In the genomic region with DNA sequence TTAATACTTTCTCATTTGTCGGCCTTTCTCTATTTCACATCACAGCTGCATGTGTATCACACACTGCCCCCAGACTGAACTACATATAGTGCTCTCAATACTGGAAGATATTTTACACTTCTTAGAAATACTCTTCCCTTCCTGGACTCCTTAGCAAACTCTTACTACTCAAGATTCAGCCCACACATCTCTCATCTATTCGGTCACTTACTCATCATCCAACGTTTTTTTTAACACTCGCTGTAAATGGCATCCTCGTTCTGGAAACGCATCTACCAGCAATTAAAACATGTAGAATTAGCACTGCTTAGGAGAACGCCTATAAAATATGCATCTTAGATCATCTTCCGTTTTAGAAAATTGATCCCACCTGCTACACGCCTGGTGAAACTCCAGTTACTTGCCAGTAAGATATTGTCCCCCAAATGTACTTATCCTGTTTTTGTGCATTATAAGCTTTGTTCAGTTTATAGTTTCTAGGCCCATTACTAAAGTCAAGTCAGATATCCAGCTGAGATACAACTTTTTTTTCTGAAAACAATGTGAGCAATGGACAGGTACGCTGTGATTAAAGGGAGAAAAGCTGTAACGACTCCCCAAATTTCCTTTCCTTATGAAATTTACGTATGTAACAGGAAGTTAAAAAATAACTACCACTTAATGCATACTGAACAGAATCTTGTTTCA, we compare ENCODE assay signal across 8 cellular contexts. TPM values are rescaled to one million over a fixed set of nuclear protein-coding genes. Genes with fewer than 3 reads are reported as not detected.
DNase-seq lines count a peak whose midpoint lies in the region; ATAC-seq, FAIRE-seq and TF ChIP-seq lines count a peak whose summit lies in the region.

No MANE protein-coding gene starts in this region.

- H3K4me3 Mint-ChIP-seq in activated T-cell treated with anti-CD3 and anti-CD28 coated beads, Interleukin-2, amount 50 U/mL, for 72 hours = peak overlapping the region; percentile 88 to 99
- H3K4me3 Mint-ChIP-seq in activated T-helper 1 cell treated with anti-CD3 and anti-CD28 coated beads, Interleukin-12 subunit alpha, Interleukin-12 subunit beta, Interleukin-2, Interleukin-4 antibody, amounts not matched to agents 30 ng/mL and 10 ng/mL and 1 ng/mL, durations not matched to agents 14 hours and 24 hours and 36 hours = peak overlapping the region; percentile 94

- BruUV-seq in HepG2 (replicated peaks; lab: Mats Ljungman, UMichigan) = no TSS peak

- peak overlapping the region; percentile 99 for H3K27ac Mint-ChIP-seq in activated T-cell treated with anti-CD3 and anti-CD28 coated beads, Interleukin-2, amount 50 U/mL, for 72 hours
- peak overlapping the region; percentile 91 for H3K27ac Mint-ChIP-seq in activated T-helper 1 cell treated with anti-CD3 and anti-CD28 coated beads, Interleukin-12 subunit alpha, Interleukin-12 subunit beta, Interleukin-2, Interleukin-4 antibody, amounts not matched to agents 30 ng/mL and 10 ng/mL and 1 ng/mL, durations not matched to agents 14 hours and 24 hours and 36 hours

- H3K9me3 ChIP-seq in HepG2 (ENCODE audit: low read length) (no peaks in the 10 kb centered on the region), tibial nerve (no peaks in the 10 kb centered on the region)

- TF ChIP-seq RAD21 in HepG2 (CRISPR knock-in tag; IDR thresholded peaks at IDR 0.05) = no peak

- no peaks in the 10 kb centered on the region for H3K27me3 Mint-ChIP-seq in activated T-cell treated with anti-CD3 and anti-CD28 coated beads, Interleukin-2, amount 50 U/mL, for 72 hours (ENCODE audit: low read depth)
- H3K27me3 Mint-ChIP-seq in activated T-helper 1 cell treated with anti-CD3 and anti-CD28 coated beads, Interleukin-12 subunit alpha, Interleukin-12 subunit beta, Interleukin-2, Interleukin-4 antibody, amounts not matched to agents 30 ng/mL and 10 ng/mL and 1 ng/mL, durations not matched to agents 14 hours and 24 hours and 36 hours (ENCODE audit: insufficient read depth) = peaks cover 2% of the 10 kb centered on the region

- peaks cover 2 to 10% of the 10 kb centered on the region in 2 experiments; a peak in 3 of 5 replicates for H3K36me3 ChIP-seq in HepG2 (replicated peaks in 1 of 2; ENCODE audit: control insufficient read depth in 1 of 2, insufficient read depth in 2 of 2, low read length in 2 of 2)
- no peaks in the 10 kb centered on the region for H3K36me3 ChIP-seq in tibial nerve

- intact Hi-C loops in activated T-helper 1 cell treated with anti-CD3 and anti-CD28 coated beads, Interleukin-12 subunit alpha, Interleukin-12 subunit beta, Interleukin-2, Interleukin-4 antibody, amounts not matched to agents 30 ng/mL and 10 ng/mL and 1 ng/mL, durations not matched to agents 14 hours and 24 hours and 36 hours (cut with micrococcal nuclease) = loop anchor here (2.0 to 10.0 kb wide), 3 partner anchors 76 to 798 kb away; partner anchors contain the start of genes ACSL1 and CYP4V2
- intact Hi-C loops in HepG2 (cut with micrococcal nuclease; ENCODE audit: unreplicated experiment) (loop anchor here (5.0 kb wide), 1 partner anchor 192 kb away; the partner anchor contains the start of gene CFAP97), sciatic nerve (cut with DNase I) (no loop called here)

- peaks cover 2% of the 10 kb centered on the region for H3K79me2 ChIP-seq in HepG2 (ENCODE audit: insufficient read depth, low read length)

- peaks cover 43% of the 10 kb centered on the region for H3K4me1 ChIP-seq in HepG2 (ENCODE audit: insufficient read depth, low read length)
- peaks cover 0 to 41% (median 7%) of the 10 kb centered on the region in 4 donors for H3K4me1 ChIP-seq in tibial nerve

- H3K4me1 Mint-ChIP-seq in activated T-cell treated with anti-CD3 and anti-CD28 coated beads, Interleukin-2, amount 50 U/mL, for 72 hours (ENCODE audit: low read depth) = peaks cover 35% of the 10 kb centered on the region
- peaks cover 59% of the 10 kb centered on the region for H3K4me1 Mint-ChIP-seq in activated T-helper 1 cell treated with anti-CD3 and anti-CD28 coated beads, Interleukin-12 subunit alpha, Interleukin-12 subunit beta, Interleukin-2, Interleukin-4 antibody, amounts not matched to agents 30 ng/mL and 10 ng/mL and 1 ng/mL, durations not matched to agents 14 hours and 24 hours and 36 hours (ENCODE audit: low read depth)

- H3K4me2 ChIP-seq in HepG2 (ENCODE audit: low read depth, low read length) = peak overlapping the region; percentile 81

- H3K27ac ChIP-seq in HepG2 (ENCODE audit: extremely low read length, insufficient read depth, low read length) (peak overlapping the region; percentile 95), tibial nerve (peak overlapping the region; percentile 97 to 100 (median 100))

- H3K9me3 Mint-ChIP-seq in activated T-cell treated with anti-CD3 and anti-CD28 coated beads, Interleukin-2, amount 50 U/mL, for 72 hours = no peaks in the 10 kb centered on the region
- H3K9me3 Mint-ChIP-seq in activated T-helper 1 cell treated with anti-CD3 and anti-CD28 coated beads, Interleukin-12 subunit alpha, Interleukin-12 subunit beta, Interleukin-2, Interleukin-4 antibody, amounts not matched to agents 30 ng/mL and 10 ng/mL and 1 ng/mL, durations not matched to agents 14 hours and 24 hours and 36 hours = no peaks in the 10 kb centered on the region

- H4K20me1 ChIP-seq in HepG2 (ENCODE audit: insufficient read depth, low read length) = no peaks in the 10 kb centered on the region; the same call in 1 of the 2 replicates

- TF ChIP-seq CTCF in HepG2 (CRISPR knock-in tag; IDR thresholded peaks at IDR 0.05) (no peak), tibial nerve (IDR thresholded peaks at IDR 0.05) (no peak)

- in situ Hi-C loops in HepG2 (cut with HindIII; ENCODE audit: extremely low pct_ligation_motif_present, low pct_unique_long_range_greater_than_20kb) = no loop called here

- no peak for TF ChIP-seq EP300 in HepG2 (IDR thresholded peaks at IDR 0.05; ENCODE audit: low read depth in 2 of 2, low read length in 2 of 2)
- TF ChIP-seq EP300 in HepG2 (CRISPR knock-in tag; IDR thresholded peaks at IDR 0.05; ENCODE audit: borderline replicate concordance) = no peak
- no peak for TF ChIP-seq EP300 in tibial nerve (IDR thresholded peaks at IDR 0.05)

- no peak for FAIRE-seq in HepG2 (lab: Jason Lieb, UNC)

- peak; percentile 13 to 35 for ATAC-seq in activated T-cell treated with anti-CD3 and anti-CD28 coated beads, Interleukin-2, amount 50 U/mL, for 72 hours (replicated peaks in 1 of 2)
- ATAC-seq in HepG2 (no peak), sciatic nerve (no peak)

- H3K9ac ChIP-seq in HepG2 (ENCODE audit: insufficient read depth, low read depth, low read length) = peak overlapping the region; percentile 77; the same call in 1 of the 2 replicates

- DNase-seq in activated T-cell treated with anti-CD3 and anti-CD28 coated beads, Interleukin-2, amount 50 U/mL, for 72 hours = peak in 1 of 2 donors; percentile 11
- DNase-seq in activated T-cell treated with anti-CD3 and anti-CD28 coated beads, Interleukin-2, amount 50 U/mL, for 48 hours = no peak
- no peak for DNase-seq in activated T-helper 1 cell treated with anti-CD3 and anti-CD28 coated beads, Interleukin-12 subunit alpha, Interleukin-12 subunit beta, Interleukin-2, Interleukin-4 antibody, amounts not matched to agents 30 ng/mL and 10 ng/mL and 1 ng/mL, durations not matched to agents 14 hours and 24 hours and 36 hours (ENCODE audit: low spot score)
- DNase-seq in HepG2 (ENCODE audit: low spot score) (no peak), tibial nerve (ENCODE audit: low spot score in 2 of 2) (no peak), COLO668 (lab: John Stamatoyannopoulos, UW; ENCODE audit: unreplicated experiment) (no peak), sciatic nerve (ENCODE audit: low spot score) (no peak), DMS153 treated with DMSO at 0.1 percent for 48 hours (lab: John Stamatoyannopoulos, UW; ENCODE audit: unreplicated experiment) (no peak)

- 94% methylated on average over 12 of the region's 12 CpGs for WGBS in HepG2 (ENCODE audit: low lambda C conversion rate)
- 40 to 43% methylated on average over 12 of the region's 12 CpGs for WGBS in tibial nerve, 2 donors

- TF ChIP-seq POLR2A in HepG2 (IDR thresholded peaks at IDR 0.05; ENCODE audit: insufficient read depth in 1 of 2, low read depth in 2 of 2, low read length in 2 of 2) (no peak), tibial nerve (IDR thresholded peaks at IDR 0.05) (no peak)

- POLR2A ChIA-PET in HepG2 (lab: Yijun Ruan, JAX) = no interaction called here

- peak overlapping the region in 2 of 3 experiments; percentile 52 to 71; a peak in 2 of 6 replicates for H3K4me3 ChIP-seq in HepG2 (replicated peaks in 1 of 3; ENCODE audit: insufficient read depth in 1 of 3, low read depth in 2 of 3, low read length in 3 of 3)
- H3K4me3 ChIP-seq in tibial nerve = peak overlapping the region; percentile 87 to 98 (median 96)

- H3K27me3 ChIP-seq in HepG2 (ENCODE audit: control insufficient read depth in 1 of 2, insufficient read depth in 2 of 2, low read length in 2 of 2) (no peaks in the 10 kb centered on the region), tibial nerve (no peaks in the 10 kb centered on the region)

- CTCF ChIA-PET in HepG2 (lab: Yijun Ruan, JAX; ENCODE audit: low intra/inter-chr PET ratio, low total read pairs) = no interaction called here

- no peak overlapping the region for H2AFZ ChIP-seq in HepG2 (ENCODE audit: low read length)

- H3K36me3 Mint-ChIP-seq in activated T-cell treated with anti-CD3 and anti-CD28 coated beads, Interleukin-2, amount 50 U/mL, for 72 hours (ENCODE audit: insufficient read depth in 2 of 2) = peaks cover 2 to 3% of the 10 kb centered on the region in 2 donors
- peaks cover 25% of the 10 kb centered on the region for H3K36me3 Mint-ChIP-seq in activated T-helper 1 cell treated with anti-CD3 and anti-CD28 coated beads, Interleukin-12 subunit alpha, Interleukin-12 subunit beta, Interleukin-2, Interleukin-4 antibody, amounts not matched to agents 30 ng/mL and 10 ng/mL and 1 ng/mL, durations not matched to agents 14 hours and 24 hours and 36 hours (ENCODE audit: low read depth)

RNA-seq across cellular contexts. Expression of gene LRP2BP, which starts 1.0 kb away (rescaled TPM):
- total RNA-seq in activated T-cell treated with anti-CD3 and anti-CD28 coated beads, Interleukin-2, amount 50 U/mL, for 72 hours = 1 to 10 TPM in 1 of 2 donors, under 1 TPM in 1; 0.51 to 1.1 TPM
- 0.42 and 0.47 TPM in 2 replicates for total RNA-seq in activated T-helper 1 cell treated with anti-CD3 and anti-CD28 coated beads, Interleukin-12 subunit alpha, Interleukin-12 subunit beta, Interleukin-2, Interleukin-4 antibody, amounts not matched to agents 30 ng/mL and 10 ng/mL and 1 ng/mL, durations not matched to agents 14 hours and 24 hours and 36 hours
- 0.17 and 0.29 TPM in 2 replicates for total RNA-seq in HepG2 (2016; rRNA removed; fragmentation: Illumina TruSeq; extraction: Trizol)
- 0.20 and 0.26 TPM in 2 replicates for total RNA-seq in HepG2 (2016; cell fraction: cytosol; rRNA removed; fragmentation: Illumina TruSeq; extraction: Trizol; ENCODE audit: low read depth)
- total RNA-seq in HepG2 (2016; cell fraction: insoluble cytoplasmic fraction; rRNA removed; fragmentation: Illumina TruSeq; extraction: Trizol) = 0.16 and 0.35 TPM in 2 replicates
- 0.37 and 0.48 TPM in 2 replicates for total RNA-seq in HepG2 (2016; cell fraction: membrane; rRNA removed; fragmentation: Illumina TruSeq; extraction: Trizol)
- total RNA-seq in HepG2 (2016; cell fraction: nucleus; rRNA removed; fragmentation: Illumina TruSeq; extraction: Trizol) = 0.53 and 0.91 TPM in 2 replicates
- polyA plus RNA-seq in HepG2 (2011; rRNA removed) = 0.22 and 0.29 TPM in 2 replicates
- 0.05 and 0.21 TPM in 2 replicates for polyA plus RNA-seq in HepG2 (2011; cell fraction: cytosol; rRNA removed)
- polyA plus RNA-seq in HepG2 (2011; cell fraction: nucleus; rRNA removed) = 0.42 and 0.59 TPM in 2 replicates
- 1.0 and 1.8 TPM in 2 replicates for polyA plus RNA-seq in HepG2 (2012)
- 0.03 and 0.08 TPM in 2 replicates for polyA plus RNA-seq in HepG2 (2016; cell fraction: cytosol; fragmentation: Illumina TruSeq; extraction: Trizol; ENCODE audit: low read depth)
- 0.05 and 0.16 TPM in 2 replicates for polyA plus RNA-seq in HepG2 (2016; cell fraction: insoluble cytoplasmic fraction; fragmentation: Illumina TruSeq; extraction: Trizol; ENCODE audit: low read depth)
- 0.11 and 0.20 TPM in 2 replicates for polyA plus RNA-seq in HepG2 (2016; cell fraction: membrane; fragmentation: Illumina TruSeq; extraction: Trizol; ENCODE audit: low read depth)
- polyA plus RNA-seq in HepG2 (2016; cell fraction: nucleus; fragmentation: Illumina TruSeq; extraction: Trizol; ENCODE audit: insufficient read depth, low read depth) = 0.14 and 0.37 TPM in 2 replicates
- 0.04 and 0.68 TPM in 2 replicates for polyA minus RNA-seq in HepG2 (2011; rRNA and poly(A)+ RNA removed; ENCODE audit: low replicate concordance)
- 0.20 and 0.35 TPM in 2 replicates for polyA minus RNA-seq in HepG2 (2011; cell fraction: cytosol; rRNA and poly(A)+ RNA removed)
- polyA minus RNA-seq in HepG2 (2011; cell fraction: nucleus; rRNA and poly(A)+ RNA removed) = 2.1 and 2.6 TPM in 2 replicates
- 1 to 10 TPM; 1.7 to 5.5 (median 3.4) TPM for total RNA-seq in tibial nerve
- 4.9 TPM for total RNA-seq in sciatic nerve

RNA-seq across cellular contexts. Expression of gene ANKRD37, which starts 1.9 kb away (rescaled TPM):
- 10 to 100 TPM; 10.1 to 12.2 TPM for total RNA-seq in activated T-cell treated with anti-CD3 and anti-CD28 coated beads, Interleukin-2, amount 50 U/mL, for 72 hours
- total RNA-seq in activated T-helper 1 cell treated with anti-CD3 and anti-CD28 coated beads, Interleukin-12 subunit alpha, Interleukin-12 subunit beta, Interleukin-2, Interleukin-4 antibody, amounts not matched to agents 30 ng/mL and 10 ng/mL and 1 ng/mL, durations not matched to agents 14 hours and 24 hours and 36 hours = 12.4 and 15.8 TPM in 2 replicates
- 1.9 and 2.2 TPM in 2 replicates for total RNA-seq in HepG2 (2016; rRNA removed; fragmentation: Illumina TruSeq; extraction: Trizol)
- total RNA-seq in HepG2 (2016; cell fraction: cytosol; rRNA removed; fragmentation: Illumina TruSeq; extraction: Trizol; ENCODE audit: low read depth) = 1.9 and 2.6 TPM in 2 replicates
- total RNA-seq in HepG2 (2016; cell fraction: insoluble cytoplasmic fraction; rRNA removed; fragmentation: Illumina TruSeq; extraction: Trizol) = 1.4 and 2.1 TPM in 2 replicates
- 1.8 and 2.2 TPM in 2 replicates for total RNA-seq in HepG2 (2016; cell fraction: membrane; rRNA removed; fragmentation: Illumina TruSeq; extraction: Trizol)
- total RNA-seq in HepG2 (2016; cell fraction: nucleus; rRNA removed; fragmentation: Illumina TruSeq; extraction: Trizol) = 3.5 and 4.6 TPM in 2 replicates
- polyA plus RNA-seq in HepG2 (2011; rRNA removed) = 46.2 and 51.4 TPM in 2 replicates
- 24.7 and 29.5 TPM in 2 replicates for polyA plus RNA-seq in HepG2 (2011; cell fraction: cytosol; rRNA removed)
- 13.1 and 13.3 TPM in 2 replicates for polyA plus RNA-seq in HepG2 (2011; cell fraction: nucleus; rRNA removed)
- 23.4 and 38.1 TPM in 2 replicates for polyA plus RNA-seq in HepG2 (2012)
- 2.3 and 2.7 TPM in 2 replicates for polyA plus RNA-seq in HepG2 (2016; cell fraction: cytosol; fragmentation: Illumina TruSeq; extraction: Trizol; ENCODE audit: low read depth)
- polyA plus RNA-seq in HepG2 (2016; cell fraction: insoluble cytoplasmic fraction; fragmentation: Illumina TruSeq; extraction: Trizol; ENCODE audit: low read depth) = 1.5 and 1.8 TPM in 2 replicates
- 2.1 and 2.2 TPM in 2 replicates for polyA plus RNA-seq in HepG2 (2016; cell fraction: membrane; fragmentation: Illumina TruSeq; extraction: Trizol; ENCODE audit: low read depth)
- 3.0 TPM in 2 replicates for polyA plus RNA-seq in HepG2 (2016; cell fraction: nucleus; fragmentation: Illumina TruSeq; extraction: Trizol; ENCODE audit: insufficient read depth, low read depth)
- 11.9 and 47.4 TPM in 2 replicates for polyA minus RNA-seq in HepG2 (2011; rRNA and poly(A)+ RNA removed; ENCODE audit: low replicate concordance)
- 12.2 and 18.2 TPM in 2 replicates for polyA minus RNA-seq in HepG2 (2011; cell fraction: cytosol; rRNA and poly(A)+ RNA removed)
- 15.5 and 18.2 TPM in 2 replicates for polyA minus RNA-seq in HepG2 (2011; cell fraction: nucleus; rRNA and poly(A)+ RNA removed)
- total RNA-seq in tibial nerve = 10 to 100 TPM in 3 of 4 donors, 1 to 10 TPM in 1; 9.6 to 38.4 (median 30.6) TPM
- total RNA-seq in sciatic nerve = 25.1 TPM

RNA-seq across cellular contexts. Expression of gene UFSP2, which starts 31.1 kb away (rescaled TPM):
- total RNA-seq in activated T-cell treated with anti-CD3 and anti-CD28 coated beads, Interleukin-2, amount 50 U/mL, for 72 hours = 10 to 100 TPM; 29.3 to 35.9 TPM
- 19.8 and 19.9 TPM in 2 replicates for total RNA-seq in activated T-helper 1 cell treated with anti-CD3 and anti-CD28 coated beads, Interleukin-12 subunit alpha, Interleukin-12 subunit beta, Interleukin-2, Interleukin-4 antibody, amounts not matched to agents 30 ng/mL and 10 ng/mL and 1 ng/mL, durations not matched to agents 14 hours and 24 hours and 36 hours
- total RNA-seq in HepG2 (2016; rRNA removed; fragmentation: Illumina TruSeq; extraction: Trizol) (32.3 and 44.8 TPM in 2 replicates), tibial nerve (10 to 100 TPM; 19.4 to 35.0 (median 29.2) TPM), sciatic nerve (38.9 TPM)
- total RNA-seq in HepG2 (2016; cell fraction: cytosol; rRNA removed; fragmentation: Illumina TruSeq; extraction: Trizol; ENCODE audit: low read depth) = 27.5 and 31.7 TPM in 2 replicates
- total RNA-seq in HepG2 (2016; cell fraction: insoluble cytoplasmic fraction; rRNA removed; fragmentation: Illumina TruSeq; extraction: Trizol) = 30.0 and 43.9 TPM in 2 replicates
- total RNA-seq in HepG2 (2016; cell fraction: membrane; rRNA removed; fragmentation: Illumina TruSeq; extraction: Trizol) = 30.6 and 35.7 TPM in 2 replicates
- total RNA-seq in HepG2 (2016; cell fraction: nucleus; rRNA removed; fragmentation: Illumina TruSeq; extraction: Trizol) = 14.9 and 25.5 TPM in 2 replicates
- 17.1 and 24.1 TPM in 2 replicates for polyA plus RNA-seq in HepG2 (2011; rRNA removed)
- polyA plus RNA-seq in HepG2 (2011; cell fraction: cytosol; rRNA removed) = 15.3 and 19.2 TPM in 2 replicates
- polyA plus RNA-seq in HepG2 (2011; cell fraction: nucleus; rRNA removed) = 5.7 and 6.9 TPM in 2 replicates
- 18.2 and 23.6 TPM in 2 replicates for polyA plus RNA-seq in HepG2 (2012)
- 20.6 and 23.2 TPM in 2 replicates for polyA plus RNA-seq in HepG2 (2016; cell fraction: cytosol; fragmentation: Illumina TruSeq; extraction: Trizol; ENCODE audit: low read depth)
- 35.4 and 37.7 TPM in 2 replicates for polyA plus RNA-seq in HepG2 (2016; cell fraction: insoluble cytoplasmic fraction; fragmentation: Illumina TruSeq; extraction: Trizol; ENCODE audit: low read depth)
- polyA plus RNA-seq in HepG2 (2016; cell fraction: membrane; fragmentation: Illumina TruSeq; extraction: Trizol; ENCODE audit: low read depth) = 20.5 and 25.1 TPM in 2 replicates
- 13.0 and 15.3 TPM in 2 replicates for polyA plus RNA-seq in HepG2 (2016; cell fraction: nucleus; fragmentation: Illumina TruSeq; extraction: Trizol; ENCODE audit: insufficient read depth, low read depth)
- polyA minus RNA-seq in HepG2 (2011; rRNA and poly(A)+ RNA removed; ENCODE audit: low replicate concordance) = 21.8 and 22.1 TPM in 2 replicates
- 16.2 and 26.8 TPM in 2 replicates for polyA minus RNA-seq in HepG2 (2011; cell fraction: cytosol; rRNA and poly(A)+ RNA removed)
- polyA minus RNA-seq in HepG2 (2011; cell fraction: nucleus; rRNA and poly(A)+ RNA removed) = 19.4 and 35.4 TPM in 2 replicates

Comparison
In these comparisons a context has a peak if more than half of its experiments do, and no peak if none do; other contexts are left out.
1. ATAC-seq: peak in activated T-cell treated with anti-CD3 and anti-CD28 coated beads, Interleukin-2, amount 50 U/mL, for 72 hours (2 of 2); none in HepG2 (single experiment) and sciatic nerve (single experiment).